In the genomic region with DNA sequence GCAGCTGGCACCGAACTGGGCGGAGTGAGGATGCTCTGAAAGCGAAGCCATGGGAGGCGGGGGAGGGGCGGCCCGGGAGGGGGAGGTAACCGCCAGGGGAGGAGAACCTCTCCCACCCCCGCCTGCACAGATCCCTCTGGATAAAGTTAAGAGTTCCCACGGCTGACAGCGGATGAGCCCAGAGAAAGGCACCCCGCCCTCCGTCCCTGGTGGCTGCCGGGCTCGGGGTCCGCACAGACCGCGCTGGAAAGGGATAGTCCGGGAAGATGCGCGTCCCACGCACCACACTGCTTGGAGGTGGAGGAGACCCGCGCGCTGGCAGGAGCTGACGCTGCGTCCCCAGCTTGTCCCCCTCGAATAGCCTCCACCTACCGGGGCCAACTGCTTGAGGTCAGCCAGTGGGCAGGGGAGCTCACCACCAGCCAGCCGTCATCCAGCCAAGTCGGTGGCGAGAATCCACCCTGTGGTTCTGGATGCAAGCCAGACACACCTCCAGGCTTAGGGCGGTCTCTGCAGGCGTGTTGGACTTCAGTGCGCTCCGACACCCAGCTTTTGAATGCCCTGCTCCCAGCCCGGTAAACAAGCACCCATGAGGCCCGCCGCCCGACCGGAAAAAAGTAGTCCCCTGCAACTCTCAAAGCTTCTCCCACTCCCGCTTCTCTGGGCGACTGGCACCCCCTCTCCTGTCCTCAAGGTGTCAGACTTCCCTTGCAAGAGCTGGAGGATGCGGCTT, we compare ENCODE assay signal across 8 cellular contexts. TPM values are rescaled to one million over a fixed set of nuclear protein-coding genes. Genes with fewer than 3 reads are reported as not detected.
DNase-seq lines count a peak whose midpoint lies in the region; ATAC-seq, FAIRE-seq and TF ChIP-seq lines count a peak whose summit lies in the region.

A gene (minus strand): TSS at position 17 of the 733 bp plus-strand sequence. CDS start 86,439 bp downstream, outside the sequence.

- peak; percentile 77 for TF ChIP-seq CTCF in 22Rv1 (IDR thresholded peaks at IDR 0.05)

- no peaks in the 10 kb centered on the region for H3K36me3 ChIP-seq in GM23248 (ENCODE audit: low read depth)

- H3K9ac ChIP-seq in GM23248 = peak within 1 kb of the TSS; percentile 78

- H3K27ac ChIP-seq in 22Rv1 (no peak within 1 kb of the TSS), GM23248 (peak within 1 kb of the TSS; percentile 38)

- no peaks in the 10 kb centered on the region for H3K9me2 ChIP-seq in GM23248 (ENCODE audit: insufficient read depth)

- H3K79me2 ChIP-seq in GM23248 (ENCODE audit: insufficient read depth) = peaks cover 44% of the 10 kb centered on the region

- H3K4me1 ChIP-seq in GM23248 (ENCODE audit: insufficient read depth) = peaks cover 30% of the 10 kb centered on the region

- peak; percentile 90 for DNase-seq in GM23248
- DNase-seq in RCC 7860 (ENCODE audit: low spot score) = peak; percentile 67
- DNase-seq in myocyte (ENCODE audit: low read depth) = peak; percentile 89
- DNase-seq in inferior parietal cortex (ENCODE audit: extremely low spot score) = no peak

- peaks cover 18% of the 10 kb centered on the region for H3F3A ChIP-seq in GM23248 (ENCODE audit: insufficient read depth)

- in situ Hi-C loops in GM23248 (cut with MboI) = loop anchor here (10.0 kb wide), 1 partner anchor 225 kb away; no protein-coding TSS in a partner anchor

- ATAC-seq in esophagus mucosa (peak; percentile 31), GM19467 (IDR thresholded peaks at IDR 0.05; ENCODE audit: unreplicated experiment) (no peak), GM21515 (IDR thresholded peaks at IDR 0.05; ENCODE audit: unreplicated experiment) (no peak)

- 1 to 2% methylated on average over 34 to 39 of the region's 43 CpGs for WGBS in GM23248 (ENCODE audit: low coverage in 1 of 2, low lambda C conversion rate in 2 of 2, missing lambda C conversion rate in 2 of 2), 2 experiments

- no peaks in the 10 kb centered on the region for H4K20me1 ChIP-seq in GM23248 (ENCODE audit: insufficient read depth)

- peak within 1 kb of the TSS; percentile 86 for H3K4me2 ChIP-seq in GM23248 (ENCODE audit: unreplicated experiment)

- peak within 1 kb of the TSS; percentile 90 for H3K4me3 ChIP-seq in GM23248

- H2AFZ ChIP-seq in GM23248 = peak within 1 kb of the TSS; percentile 94

- H3K9me3 ChIP-seq in GM23248 (ENCODE audit: low read depth) = no peaks in the 10 kb centered on the region

- FAIRE-seq in RCC 7860 (lab: Jason Lieb, UNC) = peak; percentile 8

- H3K27me3 ChIP-seq in GM23248 (replicated peaks; ENCODE audit: insufficient read depth) = no peaks in the 10 kb centered on the region

RNA-seq across cellular contexts. Expression of the gene that starts here (rescaled TPM):
- 8.6 and 10.5 TPM in 2 replicates for total RNA-seq in GM23248 (2014; rRNA removed; shearing (Covaris generic))
- polyA plus RNA-seq in GM23248 (2016; fragmentation: Nextera tagmentation; extraction: Ambion mirVana) = 6.5 and 6.7 TPM in 2 replicates
- total RNA-seq in esophagus mucosa (not detected), myocyte (0.99 and 1.2 TPM in 2 replicates)
- polyA plus RNA-seq in myocyte (2012) = 0.23 TPM

Comparison
In these comparisons a context has a peak if more than half of its experiments do, and no peak if none do; other contexts are left out.
1. Peak in ATAC-seq in esophagus mucosa; RNA of the gene not detected or under 1 TPM.